ENCODE assay signal across 17 cellular contexts in genomic region chr9:121556082-121556481, GRCh38. TPM values are rescaled to one million over a fixed set of nuclear protein-coding genes. Genes with fewer than 3 reads are reported as not detected.
A peak's percentile ranks its signal among the peaks of the same experiment; 100 is the strongest.
DNase-seq lines count a peak whose midpoint lies in the region; ATAC-seq and TF ChIP-seq lines count a peak whose summit lies in the region.
"Had no signal": no experiment of that assay in that cellular context is flagged by ENCODE, and none has a peak within 500 bp of the region (broad histone marks: within the 10 kb centered on the region; RNA-seq: fewer than 3 reads in every experiment).

No MANE protein-coding gene starts in this region.

- dilution Hi-C loops in IMR-90 (cut with HindIII; ENCODE audit: low sequenced_read_pairs, unreplicated experiment), result no loop called here

- H3K4me3 ChIP-seq in IMR-90 (ENCODE audit: insufficient read depth, low read depth, low read length), result no peak overlapping the region
- no peak overlapping the region for H3K4me3 ChIP-seq in ascending aorta
- no peak overlapping the region for H3K4me3 ChIP-seq in esophagus muscularis mucosa
- H3K4me3 ChIP-seq in gastrocnemius medialis, result no peak overlapping the region
- H3K4me3 ChIP-seq: GM23338 had no signal

- H2BK15ac ChIP-seq in IMR-90 (ENCODE audit: low read depth, low read length), result no peak overlapping the region

- peaks cover 28 to 43% of the 10 kb centered on the region in 2 donors for H3K27me3 Mint-ChIP-seq in stimulated activated naive B cell treated with anti-CD40 and anti-IgM and Interleukin-4, amounts not matched to agents 10 μg/mL and 1 μg/mL and 100 μg/mL, for 72 hours

- no peak overlapping the region for H4K91ac ChIP-seq in IMR-90 (ENCODE audit: insufficient read depth, low read depth, low read length)

- H3K27me3 ChIP-seq in IMR-90 (ENCODE audit: control insufficient read depth, insufficient read depth, low read length) (peaks cover 24% of the 10 kb centered on the region), ascending aorta (no peaks in the 10 kb centered on the region), esophagus muscularis mucosa (no peaks in the 10 kb centered on the region), gastrocnemius medialis (no peaks in the 10 kb centered on the region)

- POLR2A ChIA-PET in IMR-90 (lab: Charles Lee; ENCODE audit: unreplicated experiment), result interaction anchor here (0.5 kb wide), 1 partner anchor 17 kb away, joined by 8 read pairs; no protein-coding TSS in a partner anchor

- no peak overlapping the region for H3K23ac ChIP-seq in IMR-90 (ENCODE audit: low read depth, low read length)

- TF ChIP-seq POLR2A in IMR-90 (IDR thresholded peaks at IDR 0.05; ENCODE audit: low read depth, low read length), result no peak
- no peak for TF ChIP-seq POLR2A in esophagus muscularis mucosa (IDR thresholded peaks at IDR 0.05; ENCODE audit: low read depth)
- no peak for TF ChIP-seq POLR2A in gastrocnemius medialis (IDR thresholded peaks at IDR 0.05)
- no peak for TF ChIP-seq POLR2A in erythroblast (IDR thresholded peaks at IDR 0.05; ENCODE audit: low read length)

- peaks cover 18% of the 10 kb centered on the region for H3K4me1 ChIP-seq in IMR-90 (ENCODE audit: control insufficient read depth, insufficient read depth, low read length)
- peaks cover 18 to 29% of the 10 kb centered on the region in 2 donors for H3K4me1 ChIP-seq in ascending aorta
- peaks cover 29 to 39% (median 33%) of the 10 kb centered on the region in 4 donors for H3K4me1 ChIP-seq in esophagus muscularis mucosa
- H3K4me1 ChIP-seq in gastrocnemius medialis, result peaks cover 47 to 50% of the 10 kb centered on the region in 2 donors

- peaks cover 10 to 16% of the 10 kb centered on the region in 2 donors for H3K4me1 Mint-ChIP-seq in stimulated activated naive B cell treated with anti-CD40 and anti-IgM and Interleukin-4, amounts not matched to agents 10 μg/mL and 1 μg/mL and 100 μg/mL, for 72 hours

- no peak overlapping the region for H3K4me3 Mint-ChIP-seq in stimulated activated naive B cell treated with anti-CD40 and anti-IgM and Interleukin-4, amounts not matched to agents 10 μg/mL and 1 μg/mL and 100 μg/mL, for 72 hours
- H3K4me3 Mint-ChIP-seq: GM23338 had no signal

- no peak overlapping the region for H3K14ac ChIP-seq in IMR-90 (replicated peaks; ENCODE audit: low read depth, low read length)

- TF ChIP-seq EP300 in esophagus muscularis mucosa (IDR thresholded peaks at IDR 0.05), result no peak

- WGBS in IMR-90 (ENCODE audit: extremely low coverage in 2 of 2, insufficient read length in 1 of 2), 2 experiments, result 91% methylated on average over 3 of the region's 3 CpGs; no CpG with 5 or more reads in 1 of the 2 experiments
- 65% methylated on average over 3 of the region's 3 CpGs for WGBS in esophagus muscularis mucosa

- no peak overlapping the region for H3K9ac ChIP-seq in IMR-90 (ENCODE audit: low read depth, low read length)

- CTCF ChIA-PET in IMR-90 (lab: Yijun Ruan, JAX), result interaction anchor here (0.6 to 2.0 kb wide), 5 partner anchors 10 to 128 kb away, joined by 3 to 9 read pairs (median 4); no protein-coding TSS in a partner anchor

- no peak overlapping the region for H2BK20ac ChIP-seq in IMR-90 (ENCODE audit: low read depth, low read length)

- no peak overlapping the region for H2BK5ac ChIP-seq in IMR-90 (ENCODE audit: low read depth, low read length, poor library complexity, severe bottlenecking)

- DNase-seq in IMR-90 (no peak), ascending aorta (ENCODE audit: low spot score in 2 of 2) (no peak), esophagus muscularis mucosa (ENCODE audit: extremely low spot score) (no peak), gastrocnemius medialis (no peak), glomerular visceral epithelial cell (ENCODE audit: extremely low spot score) (no peak), erythroblast (lab: John Stamatoyannopoulos, UW) (no peak)
- DNase-seq in stimulated activated naive B cell treated with anti-CD40 and anti-IgM and Interleukin-4, amounts not matched to agents 10 μg/mL and 1 μg/mL and 100 μg/mL, for 72 hours, result no peak
- DNase-seq: AML-193, DMS79, KBM-7, NCI-H1436 treated with DMSO at 0.1 percent for 48 hours, NCI-H2081, NCI-H526 treated with DMSO at 0.1 percent for 48 hours had no signal

- no peak overlapping the region for H2AK9ac ChIP-seq in IMR-90 (replicated peaks; ENCODE audit: low read depth, low read length, poor library complexity)

- TF ChIP-seq CTCF in IMR-90 (conservative IDR thresholded peaks at IDR 0.05; ENCODE audit: low read depth, low read length), result no peak
- TF ChIP-seq CTCF in ascending aorta (IDR thresholded peaks at IDR 0.05), result no peak
- no peak for TF ChIP-seq CTCF in esophagus muscularis mucosa (IDR thresholded peaks at IDR 0.05)
- TF ChIP-seq CTCF in gastrocnemius medialis (IDR thresholded peaks at IDR 0.05 in 4 of 5, conservative IDR thresholded peaks at IDR 0.05 in 1 of 5), result no peak

- no peaks in the 10 kb centered on the region for H3K9me3 Mint-ChIP-seq in stimulated activated naive B cell treated with anti-CD40 and anti-IgM and Interleukin-4, amounts not matched to agents 10 μg/mL and 1 μg/mL and 100 μg/mL, for 72 hours
- H3K9me3 Mint-ChIP-seq: GM23338 had no signal

- no TSS peak for BruUV-seq in IMR-90 (replicated peaks; lab: Mats Ljungman, UMichigan)

- H2AK5ac ChIP-seq in IMR-90 (ENCODE audit: low read depth, low read length), result no peak overlapping the region

- H4K5ac ChIP-seq in IMR-90 (ENCODE audit: low read depth, low read length), result no peak overlapping the region

- H3K36me3 Mint-ChIP-seq in stimulated activated naive B cell treated with anti-CD40 and anti-IgM and Interleukin-4, amounts not matched to agents 10 μg/mL and 1 μg/mL and 100 μg/mL, for 72 hours, result no peaks in the 10 kb centered on the region

- H3K27ac ChIP-seq in IMR-90 (ENCODE audit: insufficient read depth, low read length) (no peak overlapping the region), ascending aorta (peak overlapping the region; percentile 76 to 85), esophagus muscularis mucosa (replicated peaks in 1 of 4) (peak overlapping the region; percentile 77 to 85 (median 80)), gastrocnemius medialis (peak overlapping the region; percentile 81 to 90 (median 86))

- H3K4me2 ChIP-seq in IMR-90 (ENCODE audit: low read depth, low read length), result no peak overlapping the region
- H3K4me2 ChIP-seq: GM23338 had no signal

- no peak overlapping the region for H3K18ac ChIP-seq in IMR-90 (ENCODE audit: low read depth, low read length)

- H3K27ac Mint-ChIP-seq in stimulated activated naive B cell treated with anti-CD40 and anti-IgM and Interleukin-4, amounts not matched to agents 10 μg/mL and 1 μg/mL and 100 μg/mL, for 72 hours, result no peak overlapping the region
- H3K27ac Mint-ChIP-seq: GM23338 had no signal

- no peak for TF ChIP-seq RAD21 in IMR-90 (IDR thresholded peaks at IDR 0.05; ENCODE audit: low read length)

- no peaks in the 10 kb centered on the region for H3K36me3 ChIP-seq in IMR-90 (ENCODE audit: control insufficient read depth, insufficient read depth, low read length)
- no peaks in the 10 kb centered on the region for H3K36me3 ChIP-seq in ascending aorta
- no peaks in the 10 kb centered on the region for H3K36me3 ChIP-seq in esophagus muscularis mucosa
- H3K36me3 ChIP-seq in gastrocnemius medialis, result no peaks in the 10 kb centered on the region

- H3K9me3 ChIP-seq in IMR-90 (ENCODE audit: control insufficient read depth, insufficient read depth, low read length) (no peaks in the 10 kb centered on the region), ascending aorta (no peaks in the 10 kb centered on the region), esophagus muscularis mucosa (no peaks in the 10 kb centered on the region), gastrocnemius medialis (no peaks in the 10 kb centered on the region)

- ATAC-seq in IMR-90 (ENCODE audit: low read depth) (no peak; the same call in 1 of the 2 replicates), gastrocnemius medialis (peak in 1 of 2 donors; percentile 12), HG03571 (IDR thresholded peaks at IDR 0.05; ENCODE audit: unreplicated experiment) (no peak)
- no peak for ATAC-seq in stimulated activated naive B cell treated with anti-CD40 and anti-IgM and Interleukin-4, amounts not matched to agents 10 μg/mL and 1 μg/mL and 100 μg/mL, for 72 hours (replicated peaks)
- ATAC-seq: GM23338 had no signal

- no peak overlapping the region for H4K8ac ChIP-seq in IMR-90 (ENCODE audit: low read depth in 2 of 2, low read length in 2 of 2)

- H3K4ac ChIP-seq in IMR-90 (ENCODE audit: low read depth, low read length), result peak overlapping the region; percentile 2; the same call in 1 of the 2 replicates

- peaks cover 14% of the 10 kb centered on the region for H3K9me1 ChIP-seq in IMR-90 (ENCODE audit: insufficient read depth, low read length)

- H2BK120ac ChIP-seq in IMR-90 (ENCODE audit: low read depth, low read length), result no peak overlapping the region

- in situ Hi-C loops in IMR-90 (cut with MboI; ENCODE audit: low sequenced_read_pairs) (no loop called here), gastrocnemius medialis (cut with MboI; ENCODE audit: low sequenced_read_pairs in 4 of 4) (no loop called here)

- H3K56ac ChIP-seq in IMR-90 (ENCODE audit: extremely low read depth, insufficient read depth, low read length), result no peak overlapping the region

- peaks cover 7% of the 10 kb centered on the region for H4K20me1 ChIP-seq in IMR-90 (ENCODE audit: insufficient read depth, low read length)

- intact Hi-C loops in IMR-90 (cut with micrococcal nuclease), result loop anchor here (2.0 kb wide), 1 partner anchor 43 kb away; no protein-coding TSS in a partner anchor
- intact Hi-C loops in ascending aorta (cut with DNase I), result loop anchor here (5.0 to 10.0 kb wide), 2 partner anchors 186 to 539 kb away; partner anchors contain the start of gene TTLL11
- intact Hi-C loops in esophagus muscularis mucosa (cut with DNase I), result no loop called here
- intact Hi-C loops in gastrocnemius medialis (cut with DNase I; ENCODE audit: low total_unique reads), result loop anchor here (2.0 kb wide), 1 partner anchor 43 kb away; no protein-coding TSS in a partner anchor

- H2AFZ ChIP-seq in IMR-90 (replicated peaks; ENCODE audit: low read length, poor library complexity), result no peak overlapping the region
- H2AFZ ChIP-seq: GM23338 had no signal

- H3K79me1 ChIP-seq in IMR-90 (ENCODE audit: low read depth in 1 of 2, low read length in 2 of 2), result no peaks in the 10 kb centered on the region

TF ChIP-seq in IMR-90, 13 proteins besides CTCF, POLR2A, EP300 and RAD21 (continues in another document):
- no peak for TF ChIP-seq NFE2L2 (IDR thresholded peaks at IDR 0.05; ENCODE audit: low read depth, low read length)

RNA-seq across cellular contexts. Expression of gene GGTA1, which starts 56.4 kb away (rescaled TPM):
- not detected in 2 replicates for total RNA-seq in IMR-90 (2012; rRNA removed)
- not detected in 2 replicates for polyA plus RNA-seq in IMR-90 (2012; rRNA removed)
- not detected in 2 replicates for polyA plus RNA-seq in IMR-90 (2012; cell fraction: cytosol; rRNA removed)
- polyA plus RNA-seq in IMR-90 (2012; cell fraction: nucleus; rRNA removed; ENCODE audit: low replicate concordance), result not detected in 2 replicates
- 2.6 TPM for total RNA-seq in ascending aorta
- 10 to 100 TPM in 2 of 4 donors, 1 to 10 TPM in 2; 5.6 to 18.7 (median 9.5) TPM for total RNA-seq in esophagus muscularis mucosa
- 10 to 100 TPM in 1 of 4 donors, 1 to 10 TPM in 3; 1.4 to 11.7 (median 3.5) TPM for total RNA-seq in gastrocnemius medialis
- total RNA-seq: G401, GM23338, OCI-LY7 had no signal
